10 cellular contexts compared by ENCODE assay signal in the genomic region with DNA sequence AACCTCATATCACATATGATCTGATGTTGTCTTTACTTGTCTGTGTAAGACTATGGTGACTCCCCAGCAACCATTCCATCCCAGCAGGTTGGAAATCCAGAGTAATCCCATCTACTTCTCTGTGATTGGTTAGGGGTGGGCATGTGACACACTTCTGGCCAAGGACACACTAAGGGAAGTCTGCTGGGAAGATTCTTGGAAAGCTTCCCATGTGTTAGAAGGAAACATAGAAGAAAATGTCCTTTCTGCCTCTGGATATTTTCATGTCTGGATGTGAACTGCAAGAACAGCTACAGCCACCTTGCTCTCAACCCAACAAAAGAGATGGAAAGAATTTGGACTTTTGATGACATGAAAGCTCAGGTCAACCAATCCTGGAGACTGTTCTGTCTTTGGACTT. TPM values are rescaled to one million over a fixed set of nuclear protein-coding genes. Genes with fewer than 3 reads are reported as not detected.
DNase-seq lines count a peak whose midpoint lies in the region; ATAC-seq and TF ChIP-seq lines count a peak whose summit lies in the region.
"Had no signal": no experiment of that assay in that cellular context is flagged by ENCODE, and none has a peak within 500 bp of the region (broad histone marks: within the 10 kb centered on the region; RNA-seq: fewer than 3 reads in every experiment).

No MANE protein-coding gene starts in this region.

- no peak for TF ChIP-seq POLR2A in adrenal gland (IDR thresholded peaks at IDR 0.05)

- no peaks in the 10 kb centered on the region for H3K36me3 ChIP-seq in GM23248 (ENCODE audit: low read depth)
- H3K36me3 ChIP-seq in adrenal gland (replicated peaks in 1 of 2), result no peaks in the 10 kb centered on the region

- no peaks in the 10 kb centered on the region for H4K20me1 ChIP-seq in GM23248 (ENCODE audit: insufficient read depth)

- peaks cover 26% of the 10 kb centered on the region for H3K4me1 ChIP-seq in GM23248 (ENCODE audit: insufficient read depth)
- peaks cover 10 to 30% of the 10 kb centered on the region in 2 donors for H3K4me1 ChIP-seq in adrenal gland (replicated peaks in 1 of 2)

- intact Hi-C loops in adrenal gland (cut with DNase I), result no loop called here
- intact Hi-C loops in sciatic nerve (cut with DNase I), result no loop called here

- no peak overlapping the region for H3K4me3 ChIP-seq in GM23248
- no peak overlapping the region for H3K4me3 ChIP-seq in adrenal gland
- H3K4me3 ChIP-seq in fibroblast of villous mesenchyme (ENCODE audit: low read depth, low read length), result no peak overlapping the region

- peak; percentile 70 for ATAC-seq in sciatic nerve
- ATAC-seq in GM19463 (IDR thresholded peaks at IDR 0.05; ENCODE audit: unreplicated experiment), result no peak
- no peak for ATAC-seq in GM21737 (IDR thresholded peaks at IDR 0.05; ENCODE audit: unreplicated experiment)
- no peak for ATAC-seq in GM21529 (IDR thresholded peaks at IDR 0.05; ENCODE audit: unreplicated experiment)
- no peak for ATAC-seq in HG03139 (IDR thresholded peaks at IDR 0.05; ENCODE audit: unreplicated experiment)

- no peak overlapping the region for H3K4me2 ChIP-seq in GM23248 (ENCODE audit: unreplicated experiment)

- in situ Hi-C loops in GM23248 (cut with MboI), result no loop called here

- peaks cover 15% of the 10 kb centered on the region for H3K79me2 ChIP-seq in GM23248 (ENCODE audit: insufficient read depth)

- H2AFZ ChIP-seq in GM23248, result no peak overlapping the region

- no peak overlapping the region for H3K9ac ChIP-seq in GM23248

- H3K9me2 ChIP-seq in GM23248 (ENCODE audit: insufficient read depth), result no peaks in the 10 kb centered on the region

- no peaks in the 10 kb centered on the region for H3K27me3 ChIP-seq in GM23248 (replicated peaks; ENCODE audit: insufficient read depth)
- no peaks in the 10 kb centered on the region for H3K27me3 ChIP-seq in adrenal gland

- TF ChIP-seq CTCF in adrenal gland (IDR thresholded peaks at IDR 0.05) (no peak), fibroblast of villous mesenchyme (IDR thresholded peaks at IDR 0.05; ENCODE audit: insufficient read depth, low read depth, low read length) (no peak)

- no peak overlapping the region for H3K27ac ChIP-seq in GM23248
- H3K27ac ChIP-seq in adrenal gland, result no peak overlapping the region

- no peaks in the 10 kb centered on the region for H3K9me3 ChIP-seq in GM23248 (ENCODE audit: low read depth)
- no peaks in the 10 kb centered on the region for H3K9me3 ChIP-seq in adrenal gland (replicated peaks in 1 of 3)

- peak; percentile 67 for DNase-seq in GM23248
- DNase-seq in adrenal gland, result peak in 6 of 7 donors; percentile 45 to 73 (median 56)
- peak; percentile 73 for DNase-seq in fibroblast of villous mesenchyme (ENCODE audit: low read depth)
- no peak for DNase-seq in sciatic nerve (ENCODE audit: low spot score)
- DNase-seq: activated CD4-positive, alpha-beta T cell treated with anti-CD3 and anti-CD28 coated beads, Interleukin-2, amount 10 ng/mL, durations not matched to agents 24 days and 14 days; NCI-H1105 treated with DMSO at 0.1 percent for 48 hours had no signal

- H3F3A ChIP-seq in GM23248 (ENCODE audit: insufficient read depth), result peaks cover 57% of the 10 kb centered on the region

RNA-seq across cellular contexts. Expression of a gene that starts 2.6 kb away (rescaled TPM):
- 55.4 and 63.6 TPM in 2 replicates for total RNA-seq in GM23248 (2014; rRNA removed; shearing (Covaris generic))
- polyA plus RNA-seq in GM23248 (2016; fragmentation: Nextera tagmentation; extraction: Ambion mirVana) (41.8 and 44.1 TPM in 2 replicates), adrenal gland (10 to 100 TPM; 18.7 to 49.8 (median 36.6) TPM)
- total RNA-seq in adrenal gland (10 to 100 TPM; 35.0 to 76.7 (median 46.5) TPM), fibroblast of villous mesenchyme (51.2 and 70.4 TPM in 2 replicates), sciatic nerve (34.1 TPM)
